ENCODE assay signal across 1 cellular context in the genomic region with DNA sequence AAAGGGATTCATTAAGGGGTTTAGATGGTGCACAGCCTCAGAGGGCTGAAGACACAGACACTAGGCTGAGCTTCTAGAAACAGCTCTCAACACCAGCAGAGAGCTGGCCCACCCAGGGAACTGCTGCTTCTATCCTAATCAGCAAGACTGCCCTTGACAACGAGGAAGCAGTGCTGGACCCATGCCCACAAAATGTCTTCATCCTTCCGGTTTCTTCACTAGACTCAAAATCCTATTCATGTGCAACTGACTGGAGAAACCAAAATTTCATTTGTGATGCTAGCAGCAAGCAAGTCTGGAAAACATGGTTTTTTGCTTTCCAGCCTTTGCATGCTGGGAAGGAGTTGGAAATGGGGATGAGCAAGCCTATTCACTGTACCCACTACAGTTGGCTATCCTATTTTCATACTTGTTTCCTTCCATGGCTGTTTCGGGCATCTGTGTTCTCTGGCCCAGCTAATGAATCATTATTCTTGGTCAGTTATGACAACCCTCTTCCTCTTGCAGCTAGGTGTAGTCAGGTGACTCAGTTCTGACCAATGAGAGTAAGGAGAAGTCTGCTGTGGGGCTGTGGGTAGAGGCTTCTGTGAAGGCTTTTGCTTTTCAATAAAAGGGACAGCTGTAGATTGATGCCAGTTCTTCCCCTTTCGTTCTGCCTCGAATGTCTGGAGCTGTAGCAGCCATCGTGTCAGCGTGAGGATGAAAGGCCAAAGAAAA.
A peak's percentile ranks its signal among the peaks of the same experiment; 100 is the strongest.
TF ChIP-seq lines count a peak whose summit lies in the region.

No MANE protein-coding gene starts in this region.

TF ChIP-seq in K562, 482 proteins besides CTCF, POLR2A, EP300 and RAD21 (continued from another document):
- TF ChIP-seq, protein P1, sequence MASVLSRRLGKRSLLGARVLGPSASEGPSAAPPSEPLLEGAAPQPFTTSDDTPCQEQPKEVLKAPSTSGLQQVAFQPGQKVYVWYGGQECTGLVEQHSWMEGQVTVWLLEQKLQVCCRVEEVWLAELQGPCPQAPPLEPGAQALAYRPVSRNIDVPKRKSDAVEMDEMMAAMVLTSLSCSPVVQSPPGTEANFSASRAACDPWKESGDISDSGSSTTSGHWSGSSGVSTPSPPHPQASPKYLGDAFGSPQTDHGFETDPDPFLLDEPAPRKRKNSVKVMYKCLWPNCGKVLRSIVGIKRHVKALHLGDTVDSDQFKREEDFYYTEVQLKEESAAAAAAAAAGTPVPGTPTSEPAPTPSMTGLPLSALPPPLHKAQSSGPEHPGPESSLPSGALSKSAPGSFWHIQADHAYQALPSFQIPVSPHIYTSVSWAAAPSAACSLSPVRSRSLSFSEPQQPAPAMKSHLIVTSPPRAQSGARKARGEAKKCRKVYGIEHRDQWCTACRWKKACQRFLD (CRISPR knock-in tag; IDR thresholded peaks at IDR 0.05), result 0 out of 2 replicates have a peak, but pooled peaks have one; percentile 43
- TF ChIP-seq PRPF4 (IDR thresholded peaks at IDR 0.05; ENCODE audit: insufficient read depth, low read depth, low read length, poor library complexity, severe bottlenecking) (no peak), EGR1 (conservative IDR thresholded peaks at IDR 0.05) (no peak), GABPB2 (CRISPR knock-in tag; conservative IDR thresholded peaks at IDR 0.05) (no peak), ZNF436 (CRISPR knock-in tag; IDR thresholded peaks at IDR 0.05) (no peak), ZBTB26 (CRISPR knock-in tag; IDR thresholded peaks at IDR 0.05) (no peak), ZNF445 (CRISPR knock-in tag; IDR thresholded peaks at IDR 0.05; ENCODE audit: low read depth) (no peak), MEIS2 (IDR thresholded peaks at IDR 0.05; ENCODE audit: partially characterized antibody) (peak; percentile 93), NFYB (IDR thresholded peaks at IDR 0.05; ENCODE audit: extremely low read depth, insufficient read length) (peak; percentile 77), CREM (IDR thresholded peaks at IDR 0.05; ENCODE audit: low read depth) (no peak), CREB3 (tag; conservative IDR thresholded peaks at IDR 0.05; ENCODE audit: low read depth) (no peak), ZNF212 (CRISPR knock-in tag; IDR thresholded peaks at IDR 0.05) (no peak), HDGF (IDR thresholded peaks at IDR 0.05) (no peak), ZNF764 (CRISPR knock-in tag; IDR thresholded peaks at IDR 0.05; ENCODE audit: low read depth) (no peak), POLR2G (IDR thresholded peaks at IDR 0.05; ENCODE audit: low read depth, low read length) (no peak), PBX2 (CRISPR knock-in tag; IDR thresholded peaks at IDR 0.05; ENCODE audit: low read depth) (no peak), PBX2 (tag; conservative IDR thresholded peaks at IDR 0.05; ENCODE audit: low read depth) (peak; percentile 88), ETV1 (tag; conservative IDR thresholded peaks at IDR 0.05; ENCODE audit: low read depth) (0 out of 2 replicates have a peak, but pooled peaks have one; percentile 46), GABPA (tag; conservative IDR thresholded peaks at IDR 0.05; ENCODE audit: low read depth) (peak; percentile 50; the same call in 1 of the 2 replicates), ZNF134 (CRISPR knock-in tag; conservative IDR thresholded peaks at IDR 0.05) (peak; percentile 63; the same call in 1 of the 2 replicates), DMBX1 (CRISPR knock-in tag; IDR thresholded peaks at IDR 0.05; ENCODE audit: borderline replicate concordance) (no peak), NUFIP1 (IDR thresholded peaks at IDR 0.05; ENCODE audit: partially characterized antibody) (no peak), CREBBP (IDR thresholded peaks at IDR 0.05; ENCODE audit: low read depth, low read length) (no peak), USF1 (CRISPR knock-in tag; IDR thresholded peaks at IDR 0.05) (peak; percentile 65), NBN (IDR thresholded peaks at IDR 0.05; ENCODE audit: low read depth) (no peak), CBX2 (IDR thresholded peaks at IDR 0.05; ENCODE audit: insufficient read depth, low read length, poor library complexity, severe bottlenecking) (no peak)
- TF ChIP-seq, protein P2, sequence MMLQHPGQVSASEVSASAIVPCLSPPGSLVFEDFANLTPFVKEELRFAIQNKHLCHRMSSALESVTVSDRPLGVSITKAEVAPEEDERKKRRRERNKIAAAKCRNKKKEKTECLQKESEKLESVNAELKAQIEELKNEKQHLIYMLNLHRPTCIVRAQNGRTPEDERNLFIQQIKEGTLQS (IDR thresholded peaks at IDR 0.05), result no peak
- TF ChIP-seq, protein P2 (CRISPR knock-in tag; conservative IDR thresholded peaks at IDR 0.05), result no peak
- TF ChIP-seq, protein P3, sequence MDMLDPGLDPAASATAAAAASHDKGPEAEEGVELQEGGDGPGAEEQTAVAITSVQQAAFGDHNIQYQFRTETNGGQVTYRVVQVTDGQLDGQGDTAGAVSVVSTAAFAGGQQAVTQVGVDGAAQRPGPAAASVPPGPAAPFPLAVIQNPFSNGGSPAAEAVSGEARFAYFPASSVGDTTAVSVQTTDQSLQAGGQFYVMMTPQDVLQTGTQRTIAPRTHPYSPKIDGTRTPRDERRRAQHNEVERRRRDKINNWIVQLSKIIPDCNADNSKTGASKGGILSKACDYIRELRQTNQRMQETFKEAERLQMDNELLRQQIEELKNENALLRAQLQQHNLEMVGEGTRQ (CRISPR knock-in tag; IDR thresholded peaks at IDR 0.05), result peak; percentile 79
TF ChIP-seq in K562: peak in this region for 15.
